In genomic region chr7:38120076-38120475, GRCh38 we compare ENCODE assay signal across 24 cellular contexts.
"Had no signal": no experiment of that assay in that cellular context is flagged by ENCODE, and none has a peak within 500 bp of the region (broad histone marks: within the 10 kb centered on the region; RNA-seq: fewer than 3 reads in every experiment).

No MANE protein-coding gene starts in this region.

- H3K4me2 ChIP-seq: neural progenitor cell had no signal

- H3K27ac ChIP-seq: neural progenitor cell, pancreas, prostate gland, right atrium auricular region, right lobe of liver, sigmoid colon, suprapubic skin, testis, tibial artery, transverse colon, upper lobe of right lung, uterus had no signal

- H3K9me3 ChIP-seq: pancreas, prostate gland, right lobe of liver, suprapubic skin, testis, transverse colon, upper lobe of right lung, uterus had no signal

- FAIRE-seq: pancreas, small intestine had no signal

- DNase-seq: naive thymus-derived CD4-positive, alpha-beta T cell; natural killer cell; pancreas; retina; right lobe of liver; sigmoid colon; small intestine; stimulated activated CD4-positive, alpha-beta T cell treated with anti-CD3 and anti-CD28 coated beads, Interleukin-15, amount 100 ng/mL, for 24 hours; stimulated activated CD4-positive, alpha-beta T cell treated with anti-CD3 and anti-CD28 coated beads, Interleukin-2, amount 100 ng/mL, for 24 hours; stimulated activated CD4-positive, alpha-beta T cell treated with anti-CD3 and anti-CD28 coated beads, Interleukin-2, amount 100 ng/mL, for 48 hours; stimulated activated CD4-positive, alpha-beta T cell treated with anti-CD3 and anti-CD28 coated beads, Interleukin-4, amount 100 ng/mL, for 24 hours; stimulated activated naive B cell treated with anti-CD40 and anti-IgM and Interleukin-4, amounts not matched to agents 10 μg/mL and 1 μg/mL and 100 μg/mL, for 72 hours; stimulated activated naive CD4-positive, alpha-beta T cell treated with Interleukin-2 at 50 U/mL for 16 hours; substantia nigra; testis; tibial artery; transverse colon; upper lobe of right lung; uterus had no signal

- H3K4me1 ChIP-seq: neural progenitor cell, pancreas, prostate gland, right atrium auricular region, right lobe of liver, sigmoid colon, suprapubic skin, testis, tibial artery, transverse colon, upper lobe of right lung, uterus had no signal

- ATAC-seq: naive thymus-derived CD4-positive, alpha-beta T cell; natural killer cell; pancreas; right lobe of liver; stimulated activated effector memory CD8-positive, alpha-beta T cell treated with anti-CD3 and anti-CD28 coated beads, Interleukin-12 subunit alpha, Interleukin-12 subunit beta, amount 100 ng/mL, for 72 hours; stimulated activated naive B cell treated with anti-CD40 and anti-IgM and Interleukin-4, amounts not matched to agents 10 μg/mL and 1 μg/mL and 100 μg/mL, for 72 hours; upper lobe of right lung had no signal

- H3K4me3 ChIP-seq: neural progenitor cell, pancreas, prostate gland, right atrium auricular region, right lobe of liver, sigmoid colon, suprapubic skin, testis, tibial artery, transverse colon, upper lobe of right lung, uterus had no signal
